Comparison of ENCODE assay signal across 1 cellular context in genomic region chr5:78221964-78222451, GRCh38.
TF ChIP-seq lines count a peak whose summit lies in the region.

No MANE protein-coding gene starts in this region.

TF ChIP-seq in HepG2, 621 proteins besides CTCF, POLR2A, EP300 and RAD21 (continued from another document):
- no peak for TF ChIP-seq SKIL (CRISPR knock-in tag; IDR thresholded peaks at IDR 0.05; ENCODE audit: borderline replicate concordance)
- no peak for TF ChIP-seq TBX2 (CRISPR knock-in tag; IDR thresholded peaks at IDR 0.05; ENCODE audit: borderline replicate concordance)
- no peak for TF ChIP-seq ZFP36L1 (CRISPR knock-in tag; IDR thresholded peaks at IDR 0.05)
- TF ChIP-seq ZNF746 (CRISPR knock-in tag; IDR thresholded peaks at IDR 0.05): no peak
- no peak for TF ChIP-seq PRDM10 (CRISPR knock-in tag; IDR thresholded peaks at IDR 0.05; ENCODE audit: low read depth)
TF ChIP-seq in HepG2: peak in this region for 0.
